ENCODE assay signal across 8 cellular contexts in the genomic region with DNA sequence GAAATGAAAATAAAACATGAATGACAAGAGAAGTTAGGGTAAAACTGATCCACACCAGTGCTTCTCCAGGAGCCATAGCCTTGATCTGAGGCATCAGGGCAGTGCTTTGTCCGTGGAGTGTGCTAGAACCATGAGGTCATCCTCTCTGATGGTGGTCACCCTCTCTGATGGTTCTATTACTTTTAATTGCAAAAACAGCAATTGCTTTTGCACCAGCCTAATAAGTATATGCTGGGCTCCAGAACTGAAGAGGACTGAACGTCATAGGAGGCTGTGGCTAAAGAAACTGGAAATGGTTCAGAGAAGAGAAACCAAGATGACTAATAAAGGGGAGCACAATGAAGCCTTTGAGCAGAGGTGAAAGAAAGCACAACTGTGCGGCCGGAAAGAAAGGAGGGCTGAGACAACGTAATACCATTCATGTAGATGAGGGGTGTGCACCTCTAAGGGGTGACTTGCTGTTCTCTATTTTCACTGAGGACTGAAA. TPM values are rescaled to one million over a fixed set of nuclear protein-coding genes. Genes with fewer than 3 reads are reported as not detected.
A peak's percentile ranks its signal among the peaks of the same experiment; 100 is the strongest.
DNase-seq lines count a peak whose midpoint lies in the region; ATAC-seq and TF ChIP-seq lines count a peak whose summit lies in the region.

No MANE protein-coding gene starts in this region.

- H3K27me3 Mint-ChIP-seq in activated T-cell treated with anti-CD3 and anti-CD28 coated beads, Interleukin-2, amount 50 U/mL, for 4 hours (ENCODE audit: low read depth), result peaks cover 5% of the 10 kb centered on the region

- WGBS in spleen, 5 donors, result 40 to 57% (median 52%) methylated on average over 5 of the region's 5 CpGs

- peaks cover 16% of the 10 kb centered on the region for H3K4me1 Mint-ChIP-seq in activated T-cell treated with anti-CD3 and anti-CD28 coated beads, Interleukin-2, amount 50 U/mL, for 4 hours (ENCODE audit: low read depth)

- ATAC-seq in GM21390 (IDR thresholded peaks at IDR 0.05; ENCODE audit: unreplicated experiment), result peak; percentile 97
- ATAC-seq in activated T-cell treated with anti-CD3 and anti-CD28 coated beads, Interleukin-2, amount 50 U/mL, for 4 hours, result peak; percentile 99

- intact Hi-C loops in spleen (cut with DNase I; ENCODE audit: low total_unique reads), result no loop called here

- DNase-seq in COLO829 (ENCODE audit: low spot score) (peak; percentile 96), HPDE6-E6E7 (ENCODE audit: extremely low spot score) (peak; percentile 74), kidney tubule cell (ENCODE audit: low spot score) (peak; percentile 38), stromal cell of bone marrow (ENCODE audit: low read depth) (peak; percentile 47), NCI-H1694 treated with DMSO at 0.1 percent for 48 hours (lab: John Stamatoyannopoulos, UW) (no peak), spleen (no peak)
- DNase-seq in activated T-cell treated with anti-CD3 and anti-CD28 coated beads, Interleukin-2, amount 50 U/mL, for 4 hours, result peak; percentile 25

- no peak overlapping the region for H3K4me3 ChIP-seq in spleen

- no peak overlapping the region for H3K4me3 Mint-ChIP-seq in activated T-cell treated with anti-CD3 and anti-CD28 coated beads, Interleukin-2, amount 50 U/mL, for 4 hours

- no peaks in the 10 kb centered on the region for H3K27me3 ChIP-seq in spleen (replicated peaks in 1 of 7)

- TF ChIP-seq CTCF in spleen (IDR thresholded peaks at IDR 0.05 in 8 of 11, conservative IDR thresholded peaks at IDR 0.05 in 3 of 11), result no peak

- H3K4me1 ChIP-seq in spleen, result peaks cover 0 to 17% (median 10%) of the 10 kb centered on the region in 6 donors

- H3K36me3 Mint-ChIP-seq in activated T-cell treated with anti-CD3 and anti-CD28 coated beads, Interleukin-2, amount 50 U/mL, for 4 hours (ENCODE audit: insufficient read depth), result no peaks in the 10 kb centered on the region

- peak overlapping the region in 4 of 8 donors; percentile 66 to 73 (median 70) for H3K27ac ChIP-seq in spleen

- no peaks in the 10 kb centered on the region for H3K9me3 Mint-ChIP-seq in activated T-cell treated with anti-CD3 and anti-CD28 coated beads, Interleukin-2, amount 50 U/mL, for 4 hours

- H3K36me3 ChIP-seq in spleen, result no peaks in the 10 kb centered on the region

- peak in 1 of 3 donors; percentile 6 for TF ChIP-seq POLR2A in spleen (IDR thresholded peaks at IDR 0.05)

- no peaks in the 10 kb centered on the region for H3K9me3 ChIP-seq in spleen

RNA-seq across cellular contexts. Expression of a gene that starts 17.0 kb away (rescaled TPM):
- total RNA-seq in activated T-cell treated with anti-CD3 and anti-CD28 coated beads, Interleukin-2, amount 50 U/mL, for 4 hours, result 1 to 10 TPM; 5.6 to 6.2 (median 6.0) TPM
- total RNA-seq in spleen, result 10 to 100 TPM; 22.2 to 72.3 (median 37.7) TPM
- polyA plus RNA-seq in spleen, result 1 to 10 TPM; 5.0 to 6.4 (median 5.2) TPM

Comparison
In these comparisons a context has a peak if more than half of its experiments do, and no peak if none do; other contexts are left out.
1. DNase-seq: peak in COLO829 (single experiment), HPDE6-E6E7 (single experiment), activated T-cell treated with anti-CD3 and anti-CD28 coated beads, Interleukin-2, amount 50 U/mL, for 4 hours (single experiment), kidney tubule cell (single experiment) and stromal cell of bone marrow (single experiment); none in NCI-H1694 treated with DMSO at 0.1 percent for 48 hours (single experiment) and spleen (single experiment).